In the genomic region with DNA sequence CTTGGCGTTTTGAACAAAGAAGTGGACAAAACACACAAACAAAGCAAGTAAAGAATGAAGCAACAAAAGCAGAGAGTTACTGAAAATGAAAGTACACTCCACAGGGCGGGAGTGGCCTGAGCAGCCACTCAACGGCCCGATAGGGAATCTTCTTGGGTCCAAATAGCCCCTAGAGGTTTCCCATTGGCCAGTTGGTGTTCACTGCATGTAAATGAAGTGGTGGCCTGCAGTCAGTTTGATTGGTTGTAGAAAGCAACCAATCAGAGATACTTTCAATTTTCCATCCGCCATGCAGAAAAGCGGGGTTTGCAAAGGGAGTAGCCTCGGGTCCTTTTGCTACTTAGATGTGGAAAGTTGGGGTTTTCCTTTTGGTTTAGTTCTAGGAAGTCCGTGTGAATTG, we compare ENCODE assay signal across 1 cellular context.
TF ChIP-seq lines count a peak whose summit lies in the region.

No MANE protein-coding gene starts in this region.

TF ChIP-seq in HepG2, 621 proteins besides CTCF, POLR2A, EP300 and RAD21 (continued from another document and continues in another):
- TF ChIP-seq CBX1 (IDR thresholded peaks at IDR 0.05; ENCODE audit: low read depth) = peak; percentile 23
- 0 out of 2 replicates have a peak, but pooled peaks have one; percentile 23 for TF ChIP-seq FOXC1 (CRISPR knock-in tag; IDR thresholded peaks at IDR 0.05; ENCODE audit: borderline replicate concordance)
- TF ChIP-seq, protein P1, sequence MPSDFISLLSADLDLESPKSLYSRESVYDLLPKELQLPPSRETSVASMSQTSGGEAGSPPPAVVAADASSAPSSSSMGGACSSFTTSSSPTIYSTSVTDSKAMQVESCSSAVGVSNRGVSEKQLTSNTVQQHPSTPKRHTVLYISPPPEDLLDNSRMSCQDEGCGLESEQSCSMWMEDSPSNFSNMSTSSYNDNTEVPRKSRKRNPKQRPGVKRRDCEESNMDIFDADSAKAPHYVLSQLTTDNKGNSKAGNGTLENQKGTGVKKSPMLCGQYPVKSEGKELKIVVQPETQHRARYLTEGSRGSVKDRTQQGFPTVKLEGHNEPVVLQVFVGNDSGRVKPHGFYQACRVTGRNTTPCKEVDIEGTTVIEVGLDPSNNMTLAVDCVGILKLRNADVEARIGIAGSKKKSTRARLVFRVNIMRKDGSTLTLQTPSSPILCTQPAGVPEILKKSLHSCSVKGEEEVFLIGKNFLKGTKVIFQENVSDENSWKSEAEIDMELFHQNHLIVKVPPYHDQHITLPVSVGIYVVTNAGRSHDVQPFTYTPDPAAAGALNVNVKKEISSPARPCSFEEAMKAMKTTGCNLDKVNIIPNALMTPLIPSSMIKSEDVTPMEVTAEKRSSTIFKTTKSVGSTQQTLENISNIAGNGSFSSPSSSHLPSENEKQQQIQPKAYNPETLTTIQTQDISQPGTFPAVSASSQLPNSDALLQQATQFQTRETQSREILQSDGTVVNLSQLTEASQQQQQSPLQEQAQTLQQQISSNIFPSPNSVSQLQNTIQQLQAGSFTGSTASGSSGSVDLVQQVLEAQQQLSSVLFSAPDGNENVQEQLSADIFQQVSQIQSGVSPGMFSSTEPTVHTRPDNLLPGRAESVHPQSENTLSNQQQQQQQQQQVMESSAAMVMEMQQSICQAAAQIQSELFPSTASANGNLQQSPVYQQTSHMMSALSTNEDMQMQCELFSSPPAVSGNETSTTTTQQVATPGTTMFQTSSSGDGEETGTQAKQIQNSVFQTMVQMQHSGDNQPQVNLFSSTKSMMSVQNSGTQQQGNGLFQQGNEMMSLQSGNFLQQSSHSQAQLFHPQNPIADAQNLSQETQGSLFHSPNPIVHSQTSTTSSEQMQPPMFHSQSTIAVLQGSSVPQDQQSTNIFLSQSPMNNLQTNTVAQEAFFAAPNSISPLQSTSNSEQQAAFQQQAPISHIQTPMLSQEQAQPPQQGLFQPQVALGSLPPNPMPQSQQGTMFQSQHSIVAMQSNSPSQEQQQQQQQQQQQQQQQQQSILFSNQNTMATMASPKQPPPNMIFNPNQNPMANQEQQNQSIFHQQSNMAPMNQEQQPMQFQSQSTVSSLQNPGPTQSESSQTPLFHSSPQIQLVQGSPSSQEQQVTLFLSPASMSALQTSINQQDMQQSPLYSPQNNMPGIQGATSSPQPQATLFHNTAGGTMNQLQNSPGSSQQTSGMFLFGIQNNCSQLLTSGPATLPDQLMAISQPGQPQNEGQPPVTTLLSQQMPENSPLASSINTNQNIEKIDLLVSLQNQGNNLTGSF (CRISPR knock-in tag; IDR thresholded peaks at IDR 0.05) = no peak
- 0 out of 2 replicates have a peak, but pooled peaks have one; percentile 28 for TF ChIP-seq KLF6 (CRISPR knock-in tag; IDR thresholded peaks at IDR 0.05)
- TF ChIP-seq ZNF644 (CRISPR knock-in tag; IDR thresholded peaks at IDR 0.05; ENCODE audit: low read depth) = peak; percentile 61
- no peak for TF ChIP-seq FIP1L1 (IDR thresholded peaks at IDR 0.05; ENCODE audit: borderline replicate concordance, insufficient read depth, low read depth, low read length)
- peak; percentile 89; the same call in 1 of the 2 replicates for TF ChIP-seq EHMT2 (IDR thresholded peaks at IDR 0.05; ENCODE audit: borderline replicate concordance, low read depth, low read length)
- TF ChIP-seq, protein P2, sequence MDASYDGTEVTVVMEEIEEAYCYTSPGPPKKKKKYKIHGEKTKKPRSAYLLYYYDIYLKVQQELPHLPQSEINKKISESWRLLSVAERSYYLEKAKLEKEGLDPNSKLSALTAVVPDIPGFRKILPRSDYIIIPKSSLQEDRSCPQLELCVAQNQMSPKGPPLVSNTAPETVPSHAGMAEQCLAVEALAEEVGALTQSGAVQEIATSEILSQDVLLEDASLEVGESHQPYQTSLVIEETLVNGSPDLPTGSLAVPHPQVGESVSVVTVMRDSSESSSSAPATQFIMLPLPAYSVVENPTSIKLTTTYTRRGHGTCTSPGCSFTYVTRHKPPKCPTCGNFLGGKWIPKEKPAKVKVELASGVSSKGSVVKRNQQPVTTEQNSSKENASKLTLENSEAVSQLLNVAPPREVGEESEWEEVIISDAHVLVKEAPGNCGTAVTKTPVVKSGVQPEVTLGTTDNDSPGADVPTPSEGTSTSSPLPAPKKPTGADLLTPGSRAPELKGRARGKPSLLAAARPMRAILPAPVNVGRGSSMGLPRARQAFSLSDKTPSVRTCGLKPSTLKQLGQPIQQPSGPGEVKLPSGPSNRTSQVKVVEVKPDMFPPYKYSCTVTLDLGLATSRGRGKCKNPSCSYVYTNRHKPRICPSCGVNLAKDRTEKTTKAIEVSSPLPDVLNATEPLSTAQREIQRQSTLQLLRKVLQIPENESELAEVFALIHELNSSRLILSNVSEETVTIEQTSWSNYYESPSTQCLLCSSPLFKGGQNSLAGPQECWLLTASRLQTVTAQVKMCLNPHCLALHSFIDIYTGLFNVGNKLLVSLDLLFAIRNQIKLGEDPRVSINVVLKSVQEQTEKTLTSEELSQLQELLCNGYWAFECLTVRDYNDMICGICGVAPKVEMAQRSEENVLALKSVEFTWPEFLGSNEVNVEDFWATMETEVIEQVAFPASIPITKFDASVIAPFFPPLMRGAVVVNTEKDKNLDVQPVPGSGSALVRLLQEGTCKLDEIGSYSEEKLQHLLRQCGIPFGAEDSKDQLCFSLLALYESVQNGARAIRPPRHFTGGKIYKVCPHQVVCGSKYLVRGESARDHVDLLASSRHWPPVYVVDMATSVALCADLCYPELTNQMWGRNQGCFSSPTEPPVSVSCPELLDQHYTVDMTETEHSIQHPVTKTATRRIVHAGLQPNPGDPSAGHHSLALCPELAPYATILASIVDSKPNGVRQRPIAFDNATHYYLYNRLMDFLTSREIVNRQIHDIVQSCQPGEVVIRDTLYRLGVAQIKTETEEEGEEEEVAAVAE (CRISPR knock-in tag; IDR thresholded peaks at IDR 0.05; ENCODE audit: borderline replicate concordance) = peak; percentile 91
- TF ChIP-seq, protein P3, sequence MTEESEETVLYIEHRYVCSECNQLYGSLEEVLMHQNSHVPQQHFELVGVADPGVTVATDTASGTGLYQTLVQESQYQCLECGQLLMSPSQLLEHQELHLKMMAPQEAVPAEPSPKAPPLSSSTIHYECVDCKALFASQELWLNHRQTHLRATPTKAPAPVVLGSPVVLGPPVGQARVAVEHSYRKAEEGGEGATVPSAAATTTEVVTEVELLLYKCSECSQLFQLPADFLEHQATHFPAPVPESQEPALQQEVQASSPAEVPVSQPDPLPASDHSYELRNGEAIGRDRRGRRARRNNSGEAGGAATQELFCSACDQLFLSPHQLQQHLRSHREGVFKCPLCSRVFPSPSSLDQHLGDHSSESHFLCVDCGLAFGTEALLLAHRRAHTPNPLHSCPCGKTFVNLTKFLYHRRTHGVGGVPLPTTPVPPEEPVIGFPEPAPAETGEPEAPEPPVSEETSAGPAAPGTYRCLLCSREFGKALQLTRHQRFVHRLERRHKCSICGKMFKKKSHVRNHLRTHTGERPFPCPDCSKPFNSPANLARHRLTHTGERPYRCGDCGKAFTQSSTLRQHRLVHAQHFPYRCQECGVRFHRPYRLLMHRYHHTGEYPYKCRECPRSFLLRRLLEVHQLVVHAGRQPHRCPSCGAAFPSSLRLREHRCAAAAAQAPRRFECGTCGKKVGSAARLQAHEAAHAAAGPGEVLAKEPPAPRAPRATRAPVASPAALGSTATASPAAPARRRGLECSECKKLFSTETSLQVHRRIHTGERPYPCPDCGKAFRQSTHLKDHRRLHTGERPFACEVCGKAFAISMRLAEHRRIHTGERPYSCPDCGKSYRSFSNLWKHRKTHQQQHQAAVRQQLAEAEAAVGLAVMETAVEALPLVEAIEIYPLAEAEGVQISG (CRISPR knock-in tag; IDR thresholded peaks at IDR 0.05) = no peak
- TF ChIP-seq ETV6 (CRISPR knock-in tag; conservative IDR thresholded peaks at IDR 0.05) = no peak
- TF ChIP-seq BRD4 (CRISPR knock-in tag; IDR thresholded peaks at IDR 0.05) = no peak
- TF ChIP-seq, protein P4, sequence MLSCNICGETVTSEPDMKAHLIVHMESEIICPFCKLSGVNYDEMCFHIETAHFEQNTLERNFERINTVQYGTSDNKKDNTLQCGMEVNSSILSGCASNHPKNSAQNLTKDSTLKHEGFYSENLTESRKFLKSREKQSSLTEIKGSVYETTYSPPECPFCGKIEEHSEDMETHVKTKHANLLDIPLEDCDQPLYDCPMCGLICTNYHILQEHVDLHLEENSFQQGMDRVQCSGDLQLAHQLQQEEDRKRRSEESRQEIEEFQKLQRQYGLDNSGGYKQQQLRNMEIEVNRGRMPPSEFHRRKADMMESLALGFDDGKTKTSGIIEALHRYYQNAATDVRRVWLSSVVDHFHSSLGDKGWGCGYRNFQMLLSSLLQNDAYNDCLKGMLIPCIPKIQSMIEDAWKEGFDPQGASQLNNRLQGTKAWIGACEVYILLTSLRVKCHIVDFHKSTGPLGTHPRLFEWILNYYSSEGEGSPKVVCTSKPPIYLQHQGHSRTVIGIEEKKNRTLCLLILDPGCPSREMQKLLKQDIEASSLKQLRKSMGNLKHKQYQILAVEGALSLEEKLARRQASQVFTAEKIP (CRISPR knock-in tag; IDR thresholded peaks at IDR 0.05; ENCODE audit: borderline replicate concordance) = no peak
- TF ChIP-seq TEAD3 (CRISPR knock-in tag; optimal IDR thresholded peaks at IDR 0.05; ENCODE audit: borderline replicate concordance) = peak; percentile 7
- TF ChIP-seq ZNF354B (CRISPR knock-in tag; IDR thresholded peaks at IDR 0.05) = no peak
- TF ChIP-seq NFYB (CRISPR knock-in tag; IDR thresholded peaks at IDR 0.05) = peak; percentile 83
- no peak for TF ChIP-seq CREB1 (IDR thresholded peaks at IDR 0.05)
- TF ChIP-seq CREB1 (CRISPR knock-in tag; IDR thresholded peaks at IDR 0.05) = peak; percentile 41; the same call in 1 of the 2 replicates
- TF ChIP-seq PHF8 (CRISPR knock-in tag; IDR thresholded peaks at IDR 0.05) = peak; percentile 43; the same call in 1 of the 2 replicates
- no peak for TF ChIP-seq NR2F2 (IDR thresholded peaks at IDR 0.05; ENCODE audit: borderline replicate concordance, low read depth)
- TF ChIP-seq, protein P5, sequence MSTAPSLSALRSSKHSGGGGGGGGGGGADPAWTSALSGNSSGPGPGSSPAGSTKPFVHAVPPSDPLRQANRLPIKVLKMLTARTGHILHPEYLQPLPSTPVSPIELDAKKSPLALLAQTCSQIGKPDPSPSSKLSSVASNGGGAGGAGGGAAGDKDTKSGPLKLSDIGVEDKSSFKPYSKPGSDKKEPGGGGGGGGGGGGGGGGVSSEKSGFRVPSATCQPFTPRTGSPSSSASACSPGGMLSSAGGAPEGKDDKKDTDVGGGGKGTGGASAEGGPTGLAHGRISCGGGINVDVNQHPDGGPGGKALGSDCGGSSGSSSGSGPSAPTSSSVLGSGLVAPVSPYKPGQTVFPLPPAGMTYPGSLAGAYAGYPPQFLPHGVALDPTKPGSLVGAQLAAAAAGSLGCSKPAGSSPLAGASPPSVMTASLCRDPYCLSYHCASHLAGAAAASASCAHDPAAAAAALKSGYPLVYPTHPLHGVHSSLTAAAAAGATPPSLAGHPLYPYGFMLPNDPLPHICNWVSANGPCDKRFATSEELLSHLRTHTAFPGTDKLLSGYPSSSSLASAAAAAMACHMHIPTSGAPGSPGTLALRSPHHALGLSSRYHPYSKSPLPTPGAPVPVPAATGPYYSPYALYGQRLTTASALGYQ (CRISPR knock-in tag; IDR thresholded peaks at IDR 0.05) = no peak
- no peak for TF ChIP-seq ZFP36L2 (CRISPR knock-in tag; IDR thresholded peaks at IDR 0.05)
- TF ChIP-seq ONECUT2 (CRISPR knock-in tag; IDR thresholded peaks at IDR 0.05) = no peak
- peak in 1 of 2 experiments; percentile 41; a peak in 2 of 4 replicates for TF ChIP-seq KLF16 (CRISPR knock-in tag; IDR thresholded peaks at IDR 0.05)
- peak; percentile 48 for TF ChIP-seq KAT8 (CRISPR knock-in tag; IDR thresholded peaks at IDR 0.05)
- TF ChIP-seq SRF (IDR thresholded peaks at IDR 0.05; ENCODE audit: low read depth, low read length) = no peak
- peak; percentile 99 for TF ChIP-seq IRF2 (CRISPR knock-in tag; IDR thresholded peaks at IDR 0.05)
- TF ChIP-seq CEBPB (IDR thresholded peaks at IDR 0.05; ENCODE audit: borderline replicate concordance, low read depth, low read length) = peak; percentile 61; the same call in 1 of the 2 replicates
- TF ChIP-seq, protein P6, sequence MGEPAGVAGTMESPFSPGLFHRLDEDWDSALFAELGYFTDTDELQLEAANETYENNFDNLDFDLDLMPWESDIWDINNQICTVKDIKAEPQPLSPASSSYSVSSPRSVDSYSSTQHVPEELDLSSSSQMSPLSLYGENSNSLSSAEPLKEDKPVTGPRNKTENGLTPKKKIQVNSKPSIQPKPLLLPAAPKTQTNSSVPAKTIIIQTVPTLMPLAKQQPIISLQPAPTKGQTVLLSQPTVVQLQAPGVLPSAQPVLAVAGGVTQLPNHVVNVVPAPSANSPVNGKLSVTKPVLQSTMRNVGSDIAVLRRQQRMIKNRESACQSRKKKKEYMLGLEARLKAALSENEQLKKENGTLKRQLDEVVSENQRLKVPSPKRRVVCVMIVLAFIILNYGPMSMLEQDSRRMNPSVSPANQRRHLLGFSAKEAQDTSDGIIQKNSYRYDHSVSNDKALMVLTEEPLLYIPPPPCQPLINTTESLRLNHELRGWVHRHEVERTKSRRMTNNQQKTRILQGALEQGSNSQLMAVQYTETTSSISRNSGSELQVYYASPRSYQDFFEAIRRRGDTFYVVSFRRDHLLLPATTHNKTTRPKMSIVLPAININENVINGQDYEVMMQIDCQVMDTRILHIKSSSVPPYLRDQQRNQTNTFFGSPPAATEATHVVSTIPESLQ (CRISPR knock-in tag; conservative IDR thresholded peaks at IDR 0.05) = no peak
- TF ChIP-seq SOX13 (IDR thresholded peaks at IDR 0.05) = no peak
- peak in 1 of 2 experiments; percentile 39; a peak in 1 of 4 replicates for TF ChIP-seq SOX13 (CRISPR knock-in tag; conservative IDR thresholded peaks at IDR 0.05 in 1 of 2, IDR thresholded peaks at IDR 0.05 in 1 of 2)
- peak; percentile 59 for TF ChIP-seq POLR2G (IDR thresholded peaks at IDR 0.05; ENCODE audit: low read depth, low read length)
- TF ChIP-seq POLR2AphosphoS5 (IDR thresholded peaks at IDR 0.05; ENCODE audit: low read depth, low read length) = peak; percentile 58
- peak; percentile 66 for TF ChIP-seq SAP130 (CRISPR knock-in tag; IDR thresholded peaks at IDR 0.05; ENCODE audit: low read depth)
- TF ChIP-seq FOXA3 (CRISPR knock-in tag; IDR thresholded peaks at IDR 0.05) = peak; percentile 7; the same call in 1 of the 2 replicates
- TF ChIP-seq ZNF563 (CRISPR knock-in tag; IDR thresholded peaks at IDR 0.05) = no peak
- TF ChIP-seq SP2 (CRISPR knock-in tag; IDR thresholded peaks at IDR 0.05) = no peak
- TF ChIP-seq, protein P7, sequence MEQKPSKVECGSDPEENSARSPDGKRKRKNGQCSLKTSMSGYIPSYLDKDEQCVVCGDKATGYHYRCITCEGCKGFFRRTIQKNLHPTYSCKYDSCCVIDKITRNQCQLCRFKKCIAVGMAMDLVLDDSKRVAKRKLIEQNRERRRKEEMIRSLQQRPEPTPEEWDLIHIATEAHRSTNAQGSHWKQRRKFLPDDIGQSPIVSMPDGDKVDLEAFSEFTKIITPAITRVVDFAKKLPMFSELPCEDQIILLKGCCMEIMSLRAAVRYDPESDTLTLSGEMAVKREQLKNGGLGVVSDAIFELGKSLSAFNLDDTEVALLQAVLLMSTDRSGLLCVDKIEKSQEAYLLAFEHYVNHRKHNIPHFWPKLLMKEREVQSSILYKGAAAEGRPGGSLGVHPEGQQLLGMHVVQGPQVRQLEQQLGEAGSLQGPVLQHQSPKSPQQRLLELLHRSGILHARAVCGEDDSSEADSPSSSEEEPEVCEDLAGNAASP (CRISPR knock-in tag; IDR thresholded peaks at IDR 0.05; ENCODE audit: borderline replicate concordance) = no peak
- no peak for TF ChIP-seq CCAR2 (optimal IDR thresholded peaks at IDR 0.05; ENCODE audit: low read depth, low read length)
- 0 out of 2 replicates have a peak, but pooled peaks have one; percentile 34 for TF ChIP-seq ZBTB7B (CRISPR knock-in tag; IDR thresholded peaks at IDR 0.05)
- no peak for TF ChIP-seq ZNF670 (CRISPR knock-in tag; IDR thresholded peaks at IDR 0.05; ENCODE audit: borderline replicate concordance)
